9 cellular contexts compared by ENCODE assay signal in the genomic region with DNA sequence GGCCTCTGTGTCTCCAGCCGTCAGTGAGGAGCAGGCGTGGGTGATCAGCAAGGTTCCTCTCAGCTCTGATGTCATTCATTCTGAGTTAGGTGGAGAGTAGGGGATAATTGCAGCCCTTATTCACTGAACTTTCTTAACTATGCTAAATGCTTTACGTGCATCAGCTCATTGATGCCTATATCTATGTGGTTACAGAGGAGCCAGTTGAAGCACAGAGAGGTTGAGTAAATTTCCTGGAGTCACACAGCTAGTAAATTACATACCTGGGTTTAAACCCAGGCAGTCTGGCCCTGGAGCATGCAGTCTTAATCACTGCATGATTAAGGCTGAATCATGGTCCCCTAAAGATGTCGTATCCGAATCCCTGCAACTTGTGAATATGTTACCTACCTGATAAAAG.
A peak's percentile ranks its signal among the peaks of the same experiment; 100 is the strongest.
DNase-seq lines count a peak whose midpoint lies in the region; ATAC-seq and TF ChIP-seq lines count a peak whose summit lies in the region.
"Had no signal": no experiment of that assay in that cellular context is flagged by ENCODE, and none has a peak within 500 bp of the region (broad histone marks: within the 10 kb centered on the region; RNA-seq: fewer than 3 reads in every experiment).

No MANE protein-coding gene starts in this region.

- peaks cover 10% of the 10 kb centered on the region for H3K27me3 Mint-ChIP-seq in endothelial cell (ENCODE audit: unreplicated experiment)
- peaks cover 12% of the 10 kb centered on the region for H3K27me3 Mint-ChIP-seq in stimulated activated naive CD8-positive, alpha-beta T cell treated with anti-CD3 and anti-CD28 coated beads, Interleukin-15, amount 100 ng/mL, for 72 hours

- H3K27ac ChIP-seq in Panc1 (ENCODE audit: low read length) = peak overlapping the region; percentile 74

- H3K4me1 ChIP-seq in Panc1 (ENCODE audit: control insufficient read depth, insufficient read depth, low read length) = peaks cover 80% of the 10 kb centered on the region
- H3K4me1 ChIP-seq: psoas muscle had no signal

- H3K4me1 Mint-ChIP-seq in endothelial cell (ENCODE audit: unreplicated experiment) = peaks cover 63% of the 10 kb centered on the region
- H3K4me1 Mint-ChIP-seq in stimulated activated naive CD8-positive, alpha-beta T cell treated with anti-CD3 and anti-CD28 coated beads, Interleukin-15, amount 100 ng/mL, for 72 hours = peaks cover 93% of the 10 kb centered on the region

- H3K27me3 ChIP-seq in Panc1 (ENCODE audit: control insufficient read depth, insufficient read depth, low read length) = no peaks in the 10 kb centered on the region

- CTCF ChIA-PET in Panc1 (lab: Charles Lee) = interaction anchor here (1.6 kb wide), 1 partner anchor 11 kb away, joined by 3 read pairs; no protein-coding TSS in a partner anchor

- no TSS peak for BruUV-seq in Panc1 (replicated peaks; lab: Mats Ljungman, UMichigan)

- peaks cover 30% of the 10 kb centered on the region for H3K36me3 Mint-ChIP-seq in endothelial cell (ENCODE audit: low read depth, unreplicated experiment)

- no peak overlapping the region for H3K4me3 Mint-ChIP-seq in endothelial cell (ENCODE audit: unreplicated experiment)
- peak overlapping the region; percentile 79 to 90 for H3K4me3 Mint-ChIP-seq in stimulated activated naive CD8-positive, alpha-beta T cell treated with anti-CD3 and anti-CD28 coated beads, Interleukin-15, amount 100 ng/mL, for 72 hours

- no peaks in the 10 kb centered on the region for H3K9me3 ChIP-seq in Panc1 (ENCODE audit: control insufficient read depth, insufficient read depth, low read depth, low read length)
- H3K9me3 ChIP-seq: psoas muscle had no signal

- TF ChIP-seq CTCF in Panc1 (IDR thresholded peaks at IDR 0.05) (no peak), endothelial cell (IDR thresholded peaks at IDR 0.05; ENCODE audit: unreplicated experiment) (no peak)

- H3K36me3 ChIP-seq in Panc1 (ENCODE audit: control insufficient read depth, insufficient read depth, low read length) = no peaks in the 10 kb centered on the region

- POLR2A ChIA-PET in Panc1 (lab: Charles Lee) = no interaction called here

- no peak overlapping the region for H3K4me3 ChIP-seq in Panc1 (ENCODE audit: low read depth in 2 of 2, low read length in 2 of 2)
- H3K4me3 ChIP-seq: psoas muscle had no signal

- peak overlapping the region; percentile 36 for H3K27ac Mint-ChIP-seq in endothelial cell (ENCODE audit: unreplicated experiment)
- peak overlapping the region; percentile 91 to 94 for H3K27ac Mint-ChIP-seq in stimulated activated naive CD8-positive, alpha-beta T cell treated with anti-CD3 and anti-CD28 coated beads, Interleukin-15, amount 100 ng/mL, for 72 hours

- peak; percentile 49 for DNase-seq in activated CD4-positive, alpha-beta T cell treated with anti-CD3 and anti-CD28 coated beads for 48 hours
- no peak for DNase-seq in activated CD4-positive, alpha-beta T cell treated with anti-CD3 and anti-CD28 coated beads, Interleukin-2, amount 50 U/mL, for 4 hours
- DNase-seq in Panc1 (ENCODE audit: low read depth, low spot score) (no peak), endothelial cell (ENCODE audit: low spot score) (no peak), LoVo (ENCODE audit: low spot score) (no peak), NCI-H1417 treated with DMSO at 0.1 percent for 48 hours (lab: John Stamatoyannopoulos, UW) (no peak)
- no peak for DNase-seq in stimulated activated naive CD8-positive, alpha-beta T cell treated with anti-CD3 and anti-CD28 coated beads, Interleukin-15, amount 100 ng/mL, for 72 hours

- in situ Hi-C loops in Panc1 (cut with HindIII; ENCODE audit: low pct_unique_long_range_greater_than_20kb, low sequenced_read_pairs) = no loop called here

- H3K9me3 Mint-ChIP-seq in endothelial cell (ENCODE audit: unreplicated experiment) = no peaks in the 10 kb centered on the region
- H3K9me3 Mint-ChIP-seq in stimulated activated naive CD8-positive, alpha-beta T cell treated with anti-CD3 and anti-CD28 coated beads, Interleukin-15, amount 100 ng/mL, for 72 hours = no peaks in the 10 kb centered on the region

- ATAC-seq in Panc1 (no peak), GM21619 (IDR thresholded peaks at IDR 0.05; ENCODE audit: unreplicated experiment) (no peak)
- ATAC-seq in stimulated activated naive CD8-positive, alpha-beta T cell treated with anti-CD3 and anti-CD28 coated beads, Interleukin-15, amount 100 ng/mL, for 72 hours = no peak

- intact Hi-C loops in Panc1 (cut with micrococcal nuclease; ENCODE audit: unreplicated experiment) = loop anchor here (10.0 kb wide), 1 partner anchor 108 kb away; no protein-coding TSS in a partner anchor
